Comparison of ENCODE assay signal across 8 cellular contexts in genomic region chr16:69179255-69180010, GRCh38. TPM values are rescaled to one million over a fixed set of nuclear protein-coding genes. Genes with fewer than 3 reads are reported as not detected.
DNase-seq lines count a peak whose midpoint lies in the region; ATAC-seq and TF ChIP-seq lines count a peak whose summit lies in the region.

No MANE protein-coding gene starts in this region.

- peak overlapping the region in 1 of 3 experiments; percentile 9; a peak in 1 of 7 replicates for H3K27ac Mint-ChIP-seq in H9

- no peaks in the 10 kb centered on the region for H3K9me3 ChIP-seq in fibroblast of lung (ENCODE audit: control insufficient read depth, insufficient read depth, low read depth, low read length)
- H3K9me3 ChIP-seq in H9 (ENCODE audit: control insufficient read depth, low read depth, low read length): no peaks in the 10 kb centered on the region

- TF ChIP-seq CTCF in fibroblast of lung (conservative IDR thresholded peaks at IDR 0.05 in 1 of 2, IDR thresholded peaks at IDR 0.05 in 1 of 2; ENCODE audit: low read depth in 1 of 2, low read length in 2 of 2) (no peak), H9 (conservative IDR thresholded peaks at IDR 0.05) (no peak)

- H3K56ac ChIP-seq in H9 (ENCODE audit: insufficient read length, low read depth, low read length): no peak overlapping the region

- ATAC-seq in GM19467 (IDR thresholded peaks at IDR 0.05; ENCODE audit: unreplicated experiment): no peak
- ATAC-seq in HG03135 (IDR thresholded peaks at IDR 0.05; ENCODE audit: unreplicated experiment): no peak

- no peak overlapping the region for H2BK20ac ChIP-seq in H9 (ENCODE audit: low read depth, low read length, poor library complexity, severe bottlenecking)

- H2BK120ac ChIP-seq in H9 (ENCODE audit: low read depth, low read length, poor library complexity, severe bottlenecking): no peak overlapping the region

- no peak overlapping the region for H3K23ac ChIP-seq in H9 (ENCODE audit: insufficient read length, low read depth, low read length)

- no peaks in the 10 kb centered on the region for H3K4me1 Mint-ChIP-seq in H9

- H3K27me3 Mint-ChIP-seq in H9 (ENCODE audit: low read depth): no peaks in the 10 kb centered on the region

- H2AFZ ChIP-seq in fibroblast of lung (ENCODE audit: low read length) (no peak overlapping the region), H9 (ENCODE audit: low read length) (no peak overlapping the region)

- no peak overlapping the region for H4K8ac ChIP-seq in H9 (replicated peaks; ENCODE audit: insufficient read length, low read depth, low read length)

- H3K27ac ChIP-seq in fibroblast of lung (ENCODE audit: insufficient read depth, low read length): peak overlapping the region; percentile 26
- H3K27ac ChIP-seq in H9 (ENCODE audit: insufficient read length, low read depth, low read length): no peak overlapping the region

- peaks cover 0 to 2% (median 0%) of the 10 kb centered on the region in 3 experiments; a peak in 3 of 7 replicates for H3K36me3 Mint-ChIP-seq in H9 (ENCODE audit: insufficient read depth in 1 of 3, low read depth in 3 of 3)

- no peak overlapping the region for H4K5ac ChIP-seq in H9 (ENCODE audit: insufficient read length, low read depth, low read length)

- no peak overlapping the region for H3K9ac ChIP-seq in fibroblast of lung (ENCODE audit: insufficient read depth, low read length)
- H3K9ac ChIP-seq in H9 (ENCODE audit: extremely low read depth, insufficient read length, low read length): no peak overlapping the region

- H3K18ac ChIP-seq in H9 (ENCODE audit: insufficient read length, low read depth, low read length): no peak overlapping the region

- no peak overlapping the region for H4K91ac ChIP-seq in H9 (ENCODE audit: insufficient read length, low read depth, low read length)

- no peaks in the 10 kb centered on the region for H3K36me3 ChIP-seq in fibroblast of lung (ENCODE audit: control insufficient read depth, insufficient read depth, low read length)

- no peaks in the 10 kb centered on the region for H3K27me3 ChIP-seq in fibroblast of lung (ENCODE audit: control insufficient read depth, insufficient read depth, low read length)
- no peaks in the 10 kb centered on the region for H3K27me3 ChIP-seq in H9 (ENCODE audit: insufficient read depth, low read length)

- H3K4me3 Mint-ChIP-seq in H9: no peak overlapping the region

- H3K79me1 ChIP-seq in H9 (ENCODE audit: insufficient read depth, low read depth, low read length, poor library complexity, severe bottlenecking): no peaks in the 10 kb centered on the region

- H3K4ac ChIP-seq in H9 (ENCODE audit: low read depth, low read length): no peak overlapping the region

- DNase-seq in DMS79 (lab: John Stamatoyannopoulos, UW): peak; percentile 70
- peak; percentile 49 for DNase-seq in NOMO-1 treated with DMSO at 0.1 percent for 48 hours (lab: John Stamatoyannopoulos, UW; ENCODE audit: unreplicated experiment)
- peak; percentile 90 to 99 for DNase-seq in fibroblast of lung (ENCODE audit: low read depth in 2 of 2)
- DNase-seq in posterior vena cava (ENCODE audit: low spot score): peak; percentile 90
- DNase-seq in stimulated activated naive CD4-positive, alpha-beta T cell treated with Interleukin-2 at 50 U/mL for 16 hours (lab: John Stamatoyannopoulos, UW): no peak
- no peak for DNase-seq in H9

- H2AK5ac ChIP-seq in H9 (ENCODE audit: insufficient read length, low read length): no peak overlapping the region

- no peak overlapping the region for H3T11ph ChIP-seq in H9 (ENCODE audit: low read length)

- no peak overlapping the region for H2BK12ac ChIP-seq in H9 (ENCODE audit: insufficient read length, low read depth, low read length)

- H3K14ac ChIP-seq in H9 (ENCODE audit: insufficient read depth, low read length): no peak overlapping the region

- H3K4me3 ChIP-seq in fibroblast of lung (replicated peaks in 1 of 4; ENCODE audit: control extremely low read depth in 1 of 4, insufficient read depth in 1 of 4, low read depth in 3 of 4, low read length in 4 of 4): no peak overlapping the region

- no peak overlapping the region for H2BK5ac ChIP-seq in H9 (ENCODE audit: insufficient read length, low read length)

- H3K23me2 ChIP-seq in H9 (ENCODE audit: insufficient read length, low read depth, low read length, poor library complexity, severe bottlenecking): no peaks in the 10 kb centered on the region

- H4K20me1 ChIP-seq in fibroblast of lung (ENCODE audit: control insufficient read depth, extremely low read depth, insufficient read depth, low read length): no peaks in the 10 kb centered on the region
- H4K20me1 ChIP-seq in H9 (ENCODE audit: control insufficient read depth, insufficient read depth, insufficient read length): no peaks in the 10 kb centered on the region

- WGBS in H9 (ENCODE audit: extremely low coverage, insufficient read length, low lambda C conversion rate): no CpG with 5 or more reads among the region's 7 CpGs

- H3K4me2 ChIP-seq in fibroblast of lung (ENCODE audit: extremely low read depth, insufficient read depth, low read length) (peak overlapping the region; percentile 46), H9 (ENCODE audit: insufficient read depth, insufficient read length, low read length) (no peak overlapping the region)

- H3K4me1 ChIP-seq in fibroblast of lung (ENCODE audit: control insufficient read depth, extremely low read depth, insufficient read depth, low read length): peaks cover 11% of the 10 kb centered on the region
- H3K4me1 ChIP-seq in H9 (ENCODE audit: insufficient read depth, low read length): no peaks in the 10 kb centered on the region

- H2BK15ac ChIP-seq in H9 (ENCODE audit: low read depth, low read length): no peak overlapping the region

- H3K79me2 ChIP-seq in fibroblast of lung (ENCODE audit: control insufficient read depth, insufficient read depth, low read length) (no peaks in the 10 kb centered on the region), H9 (ENCODE audit: insufficient read depth, low read length) (no peaks in the 10 kb centered on the region)

- intact Hi-C loops in posterior vena cava (cut with DNase I): no loop called here

- no peaks in the 10 kb centered on the region for H3K9me3 Mint-ChIP-seq in H9

RNA-seq across cellular contexts. Expression of gene SNTB2, which starts 7.5 kb away (rescaled TPM):
- total RNA-seq in fibroblast of lung (39.5 and 63.3 TPM in 2 replicates), posterior vena cava (10 to 100 TPM; 53.8 to 59.5 TPM), H9 (2021) (16.8 and 20.2 TPM in 2 replicates)
- 45.3 and 51.8 TPM in 2 replicates for polyA plus RNA-seq in fibroblast of lung
- 19.3 and 26.0 TPM in 2 replicates for polyA plus RNA-seq in fibroblast of lung (2012)
- polyA minus RNA-seq in fibroblast of lung (ENCODE audit: low replicate concordance): 93.2 and 146 TPM in 2 replicates

RNA-seq across cellular contexts. Expression of gene UTP4, which starts 47.0 kb away (rescaled TPM):
- total RNA-seq in fibroblast of lung (14.4 and 14.9 TPM in 2 replicates), posterior vena cava (10 to 100 TPM; 32.8 to 36.9 TPM), H9 (2021) (94.0 and 96.3 TPM in 2 replicates)
- polyA plus RNA-seq in fibroblast of lung: 56.5 and 80.1 TPM in 2 replicates
- 31.8 and 48.3 TPM in 2 replicates for polyA plus RNA-seq in fibroblast of lung (2012)
- polyA minus RNA-seq in fibroblast of lung (ENCODE audit: low replicate concordance): 79.6 and 176 TPM in 2 replicates

RNA-seq across cellular contexts. Expression of gene CHTF8, which starts 47.0 kb away (rescaled TPM):
- 39.0 and 55.7 TPM in 2 replicates for total RNA-seq in fibroblast of lung
- polyA plus RNA-seq in fibroblast of lung: 74.3 and 83.0 TPM in 2 replicates
- 77.0 and 86.9 TPM in 2 replicates for polyA plus RNA-seq in fibroblast of lung (2012)
- 193 and 219 TPM in 2 replicates for polyA minus RNA-seq in fibroblast of lung (ENCODE audit: low replicate concordance)
- 10 to 100 TPM; 55.0 to 67.0 TPM for total RNA-seq in posterior vena cava
- 168 and 181 TPM in 2 replicates for total RNA-seq in H9 (2021)

Comparison
In these comparisons a context has a peak if more than half of its experiments do, and no peak if none do; other contexts are left out.
1. DNase-seq: peak in DMS79 (single experiment), NOMO-1 treated with DMSO at 0.1 percent for 48 hours (single experiment), fibroblast of lung (2 of 2) and posterior vena cava (single experiment); none in stimulated activated naive CD4-positive, alpha-beta T cell treated with Interleukin-2 at 50 U/mL for 16 hours (single experiment) and H9 (single experiment).